In genomic region chr9:90943341-90943740, GRCh38 we compare ENCODE assay signal across 13 cellular contexts.
DNase-seq lines count a peak whose midpoint lies in the region; ATAC-seq and TF ChIP-seq lines count a peak whose summit lies in the region.
"Had no signal": no experiment of that assay in that cellular context is flagged by ENCODE, and none has a peak within 500 bp of the region (broad histone marks: within the 10 kb centered on the region; RNA-seq: fewer than 3 reads in every experiment).

No MANE protein-coding gene starts in this region.

- H3K9me3 ChIP-seq in mucosa of rectum (ENCODE audit: control insufficient read depth in 2 of 2, low read length in 2 of 2): no peaks in the 10 kb centered on the region

- POLR2A ChIA-PET in activated CD4-positive, alpha-beta T cell treated with anti-CD3 and anti-CD28 coated beads for 36 hours (lab: Charles Lee): no interaction called here

- peaks cover 7% of the 10 kb centered on the region for H3K4me1 Mint-ChIP-seq in activated CD4-positive, alpha-beta T cell treated with anti-CD3 and anti-CD28 coated beads for 36 hours
- H3K4me1 Mint-ChIP-seq: activated CD4-positive, alpha-beta T cell treated with anti-CD3 and anti-CD28 coated beads, Interleukin-2, amount 10 ng/mL, durations not matched to agents 7 days and 5 days; naive thymus-derived CD8-positive, alpha-beta T cell had no signal

- no peaks in the 10 kb centered on the region for H3K36me3 ChIP-seq in mucosa of rectum (ENCODE audit: control insufficient read depth in 2 of 2, insufficient read depth in 2 of 2, low read length in 2 of 2)

- no peak overlapping the region for H3K9ac ChIP-seq in mucosa of rectum (ENCODE audit: low read depth in 1 of 2, low read length in 2 of 2)

- peak overlapping the region; percentile 43 to 52 for H3K27ac ChIP-seq in mucosa of rectum (ENCODE audit: low read depth in 2 of 2, low read length in 2 of 2)
- H3K27ac ChIP-seq: coronary artery had no signal

- no peaks in the 10 kb centered on the region for H3K9me3 Mint-ChIP-seq in activated CD4-positive, alpha-beta T cell treated with anti-CD3 and anti-CD28 coated beads for 36 hours (ENCODE audit: low read depth)
- H3K9me3 Mint-ChIP-seq: activated CD4-positive, alpha-beta T cell treated with anti-CD3 and anti-CD28 coated beads, Interleukin-2, amount 10 ng/mL, durations not matched to agents 7 days and 5 days; CD4-positive, alpha-beta T cell had no signal

- CTCF ChIA-PET in activated CD4-positive, alpha-beta T cell treated with anti-CD3 and anti-CD28 coated beads for 36 hours (lab: Charles Lee): interaction anchor here (1.0 kb wide), 1 partner anchor 28 kb away, joined by 4 read pairs; no protein-coding TSS in a partner anchor

- no peaks in the 10 kb centered on the region for H3K36me3 Mint-ChIP-seq in activated CD4-positive, alpha-beta T cell treated with anti-CD3 and anti-CD28 coated beads for 36 hours (ENCODE audit: low read depth)

- H3K27me3 Mint-ChIP-seq in activated CD4-positive, alpha-beta T cell treated with anti-CD3 and anti-CD28 coated beads for 36 hours: peaks cover 33% of the 10 kb centered on the region

- H3K27me3 ChIP-seq in mucosa of rectum (ENCODE audit: control insufficient read depth in 2 of 2, insufficient read depth in 2 of 2, low read length in 2 of 2): no peaks in the 10 kb centered on the region

- ATAC-seq in activated CD4-positive, alpha-beta T cell treated with anti-CD3 and anti-CD28 coated beads for 36 hours: peak; percentile 73
- ATAC-seq in GM18907 (IDR thresholded peaks at IDR 0.05; ENCODE audit: unreplicated experiment): no peak
- ATAC-seq: naive thymus-derived CD8-positive, alpha-beta T cell had no signal

- TF ChIP-seq CTCF in choroid plexus epithelial cell (conservative IDR thresholded peaks at IDR 0.05; ENCODE audit: low read depth, low read length): no peak

- H3K4me3 ChIP-seq in choroid plexus epithelial cell (ENCODE audit: low read depth, low read length) (no peak overlapping the region), mucosa of rectum (ENCODE audit: low read length in 2 of 2) (no peak overlapping the region)
- H3K4me3 ChIP-seq: coronary artery had no signal

- intact Hi-C loops in activated CD4-positive, alpha-beta T cell treated with anti-CD3 and anti-CD28 coated beads for 36 hours (cut with DNase I, micrococcal nuclease): no loop called here

- no peak for DNase-seq in activated CD4-positive, alpha-beta T cell treated with anti-CD3 and anti-CD28 coated beads for 36 hours
- no peak for DNase-seq in activated CD4-positive, alpha-beta T cell treated with anti-CD3 and anti-CD28 coated beads for 4 hours
- DNase-seq in LHCN-M2 (ENCODE audit: low read depth) (peak; percentile 33), choroid plexus epithelial cell (ENCODE audit: low read depth) (peak; percentile 38), NCI-H446 (lab: John Stamatoyannopoulos, UW) (no peak)
- no peak for DNase-seq in stimulated activated naive CD4-positive, alpha-beta T cell treated with Interleukin-2 at 50 U/mL for 16 hours (lab: John Stamatoyannopoulos, UW)
- DNase-seq: activated CD4-positive, alpha-beta T cell treated with anti-CD3 and anti-CD28 coated beads, Interleukin-2, amount 10 ng/mL, durations not matched to agents 7 days and 5 days; CD4-positive, alpha-beta T cell; naive thymus-derived CD8-positive, alpha-beta T cell; NCI-H2081 treated with DMSO at 0.1 percent for 48 hours had no signal

- no peak overlapping the region for H3K27ac Mint-ChIP-seq in activated CD4-positive, alpha-beta T cell treated with anti-CD3 and anti-CD28 coated beads for 36 hours
- H3K27ac Mint-ChIP-seq: activated CD4-positive, alpha-beta T cell treated with anti-CD3 and anti-CD28 coated beads, Interleukin-2, amount 10 ng/mL, durations not matched to agents 7 days and 5 days; CD4-positive, alpha-beta T cell; naive thymus-derived CD8-positive, alpha-beta T cell had no signal

- H3K4me1 ChIP-seq in mucosa of rectum (ENCODE audit: control insufficient read depth in 2 of 2, insufficient read depth in 2 of 2, low read length in 2 of 2): peaks cover 9% of the 10 kb centered on the region in 2 donors

- H3K4me3 Mint-ChIP-seq in activated CD4-positive, alpha-beta T cell treated with anti-CD3 and anti-CD28 coated beads for 36 hours: no peak overlapping the region
- H3K4me3 Mint-ChIP-seq: activated CD4-positive, alpha-beta T cell treated with anti-CD3 and anti-CD28 coated beads, Interleukin-2, amount 10 ng/mL, durations not matched to agents 7 days and 5 days; CD4-positive, alpha-beta T cell; naive thymus-derived CD8-positive, alpha-beta T cell had no signal

Comparison
In these comparisons a context has a peak if more than half of its experiments do, and no peak if none do; other contexts are left out.
1. DNase-seq: peak in LHCN-M2 (single experiment) and choroid plexus epithelial cell (single experiment); none in activated CD4-positive, alpha-beta T cell treated with anti-CD3 and anti-CD28 coated beads for 36 hours (single experiment), activated CD4-positive, alpha-beta T cell treated with anti-CD3 and anti-CD28 coated beads for 4 hours (0 of 2), stimulated activated naive CD4-positive, alpha-beta T cell treated with Interleukin-2 at 50 U/mL for 16 hours (single experiment) and NCI-H446 (0 of 2).